In genomic region chr2:53584986-53585385, GRCh38 we compare ENCODE assay signal across 21 cellular contexts.
"Had no signal": no experiment of that assay in that cellular context is flagged by ENCODE, and none has a peak within 500 bp of the region (broad histone marks: within the 10 kb centered on the region; RNA-seq: fewer than 3 reads in every experiment).

No MANE protein-coding gene starts in this region.

- H3K36me3 ChIP-seq: gastrocnemius medialis, heart right ventricle, left lung, lower lobe of right lung, pancreas had no signal

- H3K4me2 ChIP-seq: smooth muscle cell had no signal

- FAIRE-seq: islet of Langerhans, pancreas, urothelium cell line had no signal

- H3K4me1 Mint-ChIP-seq: naive B cell, nephron had no signal

- H3K9me3 Mint-ChIP-seq: nephron, type B pancreatic cell had no signal

- H3K4me3 ChIP-seq: coronary artery, gastrocnemius medialis, heart right ventricle, left lung, lower lobe of right lung, pancreas, smooth muscle cell had no signal

- H3K27ac ChIP-seq: coronary artery, gastrocnemius medialis, heart right ventricle, left lung, lower lobe of right lung, pancreas had no signal

- H3K27me3 ChIP-seq: gastrocnemius medialis, heart right ventricle, left lung, pancreas had no signal

- DNase-seq: effector CD4-positive, alpha-beta T cell; endodermal cell; gastrocnemius medialis; heart right ventricle; hypothalamus; left lung; lower lobe of right lung; mesenchymal stem cell; naive B cell; occipital lobe; pancreas; right cardiac atrium; stimulated activated CD4-positive, alpha-beta T cell treated with anti-CD3 and anti-CD28 coated beads, Interleukin-2, amount 100 ng/mL, for 48 hours; stimulated activated naive CD4-positive, alpha-beta T cell treated with Interleukin-2 at 50 U/mL for 16 hours had no signal

- H3K27me3 Mint-ChIP-seq: progenitor cell of endocrine pancreas had no signal

- H3K4me1 ChIP-seq: gastrocnemius medialis, heart right ventricle, left lung, lower lobe of right lung, pancreas had no signal

- H3K4me3 Mint-ChIP-seq: endodermal cell, naive B cell, nephron, type B pancreatic cell had no signal

- H3K36me3 Mint-ChIP-seq: naive B cell, type B pancreatic cell had no signal

- H3K27ac Mint-ChIP-seq: endodermal cell, naive B cell, nephron, progenitor cell of endocrine pancreas, type B pancreatic cell had no signal
